Comparison of ENCODE assay signal across 18 cellular contexts in the genomic region with DNA sequence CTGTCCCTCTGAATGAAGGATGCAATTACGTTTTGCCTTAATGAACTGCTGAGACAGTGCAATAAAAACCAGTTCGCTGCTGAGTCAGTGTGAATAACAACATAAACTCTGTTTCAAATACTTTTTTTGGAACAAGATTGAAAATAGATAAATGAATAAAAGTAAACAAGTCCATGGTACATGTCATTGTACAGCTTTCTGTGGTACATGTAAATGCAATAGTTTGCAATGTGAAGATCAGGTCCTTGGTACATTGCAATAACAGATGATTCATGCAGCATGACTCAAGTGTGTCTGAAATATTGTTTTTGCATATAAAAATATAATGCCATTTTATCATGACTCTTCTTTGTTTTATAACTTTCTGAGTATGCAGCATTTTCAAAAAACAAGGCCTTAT.
A peak's percentile ranks its signal among the peaks of the same experiment; 100 is the strongest.
DNase-seq lines count a peak whose midpoint lies in the region; ATAC-seq, FAIRE-seq and TF ChIP-seq lines count a peak whose summit lies in the region.
"Had no signal": no experiment of that assay in that cellular context is flagged by ENCODE, and none has a peak within 500 bp of the region (broad histone marks: within the 10 kb centered on the region; RNA-seq: fewer than 3 reads in every experiment).

No MANE protein-coding gene starts in this region.

- H3K4me1 ChIP-seq in PC-3 (ENCODE audit: insufficient read depth, low read length): peaks cover 18% of the 10 kb centered on the region
- H3K4me1 ChIP-seq in endothelial cell of umbilical vein (ENCODE audit: control insufficient read depth, extremely low read depth, insufficient read depth, low read length): peaks cover 20% of the 10 kb centered on the region
- H3K4me1 ChIP-seq in osteoblast (ENCODE audit: insufficient read depth, low read length): peaks cover 11% of the 10 kb centered on the region

- TF ChIP-seq CTCF in D721Med (IDR thresholded peaks at IDR 0.05; ENCODE audit: insufficient read depth, missing control alignments) (no peak), PC-3 (conservative IDR thresholded peaks at IDR 0.05; ENCODE audit: low read depth, low read length) (no peak), endothelial cell of umbilical vein (IDR thresholded peaks at IDR 0.05; ENCODE audit: extremely low read depth in 1 of 2, insufficient read depth in 1 of 2, low read depth in 1 of 2, low read length in 2 of 2) (no peak), osteoblast (IDR thresholded peaks at IDR 0.05; ENCODE audit: extremely low read depth, low read depth, low read length) (no peak)

- H3K9ac ChIP-seq in PC-3 (ENCODE audit: low read length) (no peak overlapping the region), endothelial cell of umbilical vein (replicated peaks; ENCODE audit: extremely low read depth, insufficient read depth, low read length) (no peak overlapping the region)

- DNase-seq in D721Med (ENCODE audit: insufficient read length, low spot score) (no peak), PC-3 (peak; percentile 76), endothelial cell of umbilical vein (ENCODE audit: low read depth, low spot score) (peak; percentile 83), osteoblast (ENCODE audit: insufficient read length, low spot score, missing footprints) (peak; percentile 42), HT-29 (ENCODE audit: low spot score) (no peak), substantia nigra (lab: John Stamatoyannopoulos, UW) (no peak)
- DNase-seq: activated B cell treated with CpG ODN at 0.5 μM for 24 hours; activated naive CD4-positive, alpha-beta T cell treated with anti-CD3 and anti-CD28 coated beads, Interleukin-2, amount 50 U/mL, for 16 hours; CD4-positive, alpha-beta T cell; glutamatergic neuron; kidney glomerular epithelial cell; MM.1S; NCI-H2107; stimulated activated CD4-positive, alpha-beta T cell treated with anti-CD3 and anti-CD28 coated beads, Interleukin-4, amount 100 ng/mL, for 24 hours had no signal

- H3K9me2 ChIP-seq in PC-3 (replicated peaks; ENCODE audit: low read length): no peaks in the 10 kb centered on the region

- H3K79me2 ChIP-seq in PC-3 (ENCODE audit: low read length): no peaks in the 10 kb centered on the region
- H3K79me2 ChIP-seq in endothelial cell of umbilical vein (ENCODE audit: control insufficient read depth, insufficient read depth, low read length): no peaks in the 10 kb centered on the region
- no peaks in the 10 kb centered on the region for H3K79me2 ChIP-seq in osteoblast (ENCODE audit: insufficient read depth, low read length)

- H3K36me3 ChIP-seq in PC-3 (ENCODE audit: low read depth, low read length) (no peaks in the 10 kb centered on the region), endothelial cell of umbilical vein (ENCODE audit: control insufficient read depth in 2 of 2, extremely low read depth in 1 of 2, insufficient read depth in 2 of 2, low read length in 2 of 2) (no peaks in the 10 kb centered on the region), osteoblast (ENCODE audit: insufficient read depth, low read length) (peaks cover 3% of the 10 kb centered on the region)

- H4K20me1 ChIP-seq in PC-3 (ENCODE audit: low read length) (no peaks in the 10 kb centered on the region), endothelial cell of umbilical vein (replicated peaks; ENCODE audit: control insufficient read depth, extremely low read depth, insufficient read depth, low read length) (no peaks in the 10 kb centered on the region), osteoblast (ENCODE audit: insufficient read depth, low read length) (no peaks in the 10 kb centered on the region)

- no peaks in the 10 kb centered on the region for H3F3A ChIP-seq in PC-3 (ENCODE audit: low read length, unreplicated experiment)

- FAIRE-seq in D721Med (lab: Jason Lieb, UNC) (peak; percentile 35), endothelial cell of umbilical vein (lab: Jason Lieb, UNC) (peak; percentile 95)
- FAIRE-seq: H1 had no signal

- peak; percentile 94 for ATAC-seq in PC-3
- ATAC-seq in GM18909 (IDR thresholded peaks at IDR 0.05; ENCODE audit: poor library complexity, unreplicated experiment): no peak
- ATAC-seq in GM18858 (IDR thresholded peaks at IDR 0.05; ENCODE audit: unreplicated experiment): no peak
- ATAC-seq: stimulated activated effector memory CD8-positive, alpha-beta T cell treated with anti-CD3 and anti-CD28 coated beads, Interleukin-12 subunit alpha, Interleukin-12 subunit beta, amount 100 ng/mL, for 72 hours had no signal

- H3K4me2 ChIP-seq in PC-3 (ENCODE audit: low read length) (no peak overlapping the region; the same call in 1 of the 2 replicates), endothelial cell of umbilical vein (ENCODE audit: insufficient read depth, low read length) (peak overlapping the region; percentile 34), osteoblast (ENCODE audit: insufficient read depth, low read length) (peak overlapping the region; percentile 16)

- no peaks in the 10 kb centered on the region for H3K27me3 ChIP-seq in PC-3 (ENCODE audit: low read length)
- no peaks in the 10 kb centered on the region for H3K27me3 ChIP-seq in endothelial cell of umbilical vein (ENCODE audit: control insufficient read depth in 2 of 2, insufficient read depth in 2 of 2, low read length in 2 of 2)
- H3K27me3 ChIP-seq in osteoblast (ENCODE audit: insufficient read depth, low read length): no peaks in the 10 kb centered on the region

- peak overlapping the region; percentile 48 for H3K27ac ChIP-seq in PC-3 (ENCODE audit: low read length)
- peak overlapping the region; percentile 28 for H3K27ac ChIP-seq in endothelial cell of umbilical vein (ENCODE audit: insufficient read depth, low read depth, low read length)
- H3K27ac ChIP-seq in osteoblast (ENCODE audit: low read depth, low read length): peak overlapping the region; percentile 41
- no peak overlapping the region for H3K27ac ChIP-seq in substantia nigra (ENCODE audit: low read depth, low read length, poor library complexity, severe bottlenecking)

- no peaks in the 10 kb centered on the region for H3K9me1 ChIP-seq in endothelial cell of umbilical vein (replicated peaks; ENCODE audit: control insufficient read depth, extremely low read depth, insufficient read depth, low read length)

- H3K4me3 ChIP-seq in PC-3 (ENCODE audit: low read length): no peak overlapping the region
- H3K4me3 ChIP-seq in endothelial cell of umbilical vein (replicated peaks in 1 of 3; ENCODE audit: insufficient read depth in 1 of 3, low read depth in 1 of 3, low read length in 3 of 3): no peak overlapping the region
- no peak overlapping the region for H3K4me3 ChIP-seq in osteoblast (ENCODE audit: insufficient read depth, low read length)

- H2AFZ ChIP-seq in PC-3 (ENCODE audit: low read length): no peak overlapping the region
- no peak overlapping the region for H2AFZ ChIP-seq in endothelial cell of umbilical vein (ENCODE audit: low read depth, low read length)
- H2AFZ ChIP-seq in osteoblast (ENCODE audit: low read length): no peak overlapping the region

- intact Hi-C loops in PC-3 (cut with micrococcal nuclease): loop anchor here (5.0 to 10.0 kb wide), 2 partner anchors 45 to 82 kb away; no protein-coding TSS in a partner anchor
- intact Hi-C loops in endothelial cell of umbilical vein (cut with micrococcal nuclease): no loop called here

- no peak for TF ChIP-seq POLR2A in endothelial cell of umbilical vein (IDR thresholded peaks at IDR 0.05; ENCODE audit: low read depth, low read length)

- dilution Hi-C loops in endothelial cell of umbilical vein (cut with MboI; ENCODE audit: extremely low pct_ligation_motif_present, low sequenced_read_pairs): no loop called here

- CTCF ChIA-PET in PC-3 (lab: Charles Lee): no interaction called here
- CTCF ChIA-PET in endothelial cell of umbilical vein (lab: Charles Lee): interaction anchor here (1.2 to 1.6 kb wide), 2 partner anchors 16 to 22 kb away, joined by 3 to 9 read pairs; no protein-coding TSS in a partner anchor

- POLR2A ChIA-PET in PC-3 (lab: Charles Lee; ENCODE audit: unreplicated experiment): no interaction called here
- POLR2A ChIA-PET in endothelial cell of umbilical vein (lab: Charles Lee): no interaction called here

- no peaks in the 10 kb centered on the region for H3K9me3 ChIP-seq in PC-3 (ENCODE audit: low read length)
- no peaks in the 10 kb centered on the region for H3K9me3 ChIP-seq in endothelial cell of umbilical vein (replicated peaks; ENCODE audit: control insufficient read depth, insufficient read depth, low read length)
- no peaks in the 10 kb centered on the region for H3K9me3 ChIP-seq in osteoblast (ENCODE audit: low read depth, low read length)

- BruUV-seq in PC-3 (replicated peaks; lab: Mats Ljungman, UMichigan): no TSS peak
- no TSS peak for BruUV-seq in endothelial cell of umbilical vein (replicated peaks; lab: Mats Ljungman, UMichigan)

TF ChIP-seq in endothelial cell of umbilical vein, 7 proteins besides CTCF, POLR2A, EP300 and RAD21:
- TF ChIP-seq, protein P1, sequence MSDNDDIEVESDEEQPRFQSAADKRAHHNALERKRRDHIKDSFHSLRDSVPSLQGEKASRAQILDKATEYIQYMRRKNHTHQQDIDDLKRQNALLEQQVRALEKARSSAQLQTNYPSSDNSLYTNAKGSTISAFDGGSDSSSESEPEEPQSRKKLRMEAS (IDR thresholded peaks at IDR 0.05; ENCODE audit: insufficient read depth, insufficient read length): no peak
- TF ChIP-seq GATA2 (IDR thresholded peaks at IDR 0.05; ENCODE audit: insufficient read depth, insufficient read length, low read depth, low read length): peak; percentile 90
- TF ChIP-seq EZH2 (IDR thresholded peaks at IDR 0.05; ENCODE audit: borderline replicate concordance, low read depth, low read length, severe bottlenecking): no peak
- peak; percentile 96 for TF ChIP-seq FOS (IDR thresholded peaks at IDR 0.05; ENCODE audit: borderline replicate concordance, insufficient read depth, low read length)
- peak; percentile 70 for TF ChIP-seq JUN (IDR thresholded peaks at IDR 0.05; ENCODE audit: borderline replicate concordance, insufficient read depth, insufficient read length, low read depth)
- no peak for TF ChIP-seq MYC (IDR thresholded peaks at IDR 0.05; ENCODE audit: low read depth, low read length)
- TF ChIP-seq POLR2AphosphoS5 (IDR thresholded peaks at IDR 0.05; ENCODE audit: insufficient read depth, low read depth, low read length): no peak

Comparison
In these comparisons a context has a peak if more than half of its experiments do, and no peak if none do; other contexts are left out.
1. DNase-seq: peak in PC-3 (single experiment), endothelial cell of umbilical vein (single experiment) and osteoblast (single experiment); none in D721Med (single experiment), HT-29 (single experiment) and substantia nigra (0 of 49).